ENCODE assay signal across 8 cellular contexts in genomic region chr15:91100561-91101355, GRCh38. TPM values are rescaled to one million over a fixed set of nuclear protein-coding genes. Genes with fewer than 3 reads are reported as not detected.
DNase-seq lines count a peak whose midpoint lies in the region; ATAC-seq and TF ChIP-seq lines count a peak whose summit lies in the region.

No MANE protein-coding gene starts in this region.

- H3K36me3 ChIP-seq in WERI-Rb-1, result no peaks in the 10 kb centered on the region
- H3K36me3 ChIP-seq in gastroesophageal sphincter, result no peaks in the 10 kb centered on the region

- H3K27ac Mint-ChIP-seq in HFFc6, result no peak overlapping the region

- TF ChIP-seq POLR2A in gastroesophageal sphincter (IDR thresholded peaks at IDR 0.05), result no peak

- TF ChIP-seq EP300 in gastroesophageal sphincter (IDR thresholded peaks at IDR 0.05), result no peak

- H3K9me3 ChIP-seq in WERI-Rb-1 (ENCODE audit: severe bottlenecking) (no peaks in the 10 kb centered on the region), gastroesophageal sphincter (peaks cover 0 to 3% (median 0%) of the 10 kb centered on the region in 3 donors)

- H3K27me3 Mint-ChIP-seq in HFFc6 (ENCODE audit: insufficient read depth), result peaks cover 21% of the 10 kb centered on the region

- H3K4me1 Mint-ChIP-seq in HFFc6 (ENCODE audit: low read depth), result peaks cover 11% of the 10 kb centered on the region

- WGBS in gastroesophageal sphincter (ENCODE audit: low coverage in 1 of 2), 2 donors, result 0 to 5% methylated on average over 6 to 21 of the region's 22 CpGs

- DNase-seq in DMS53 treated with DMSO at 0.1 percent for 48 hours (lab: John Stamatoyannopoulos, UW; ENCODE audit: unreplicated experiment) (peak; percentile 41), HFFc6 (no peak), WERI-Rb-1 (no peak), skeletal muscle cell (ENCODE audit: low read depth) (no peak), SK-N-DZ (ENCODE audit: low spot score) (no peak), middle frontal gyrus (ENCODE audit: extremely low spot score, low spot score) (no peak)

- H3K27me3 ChIP-seq in WERI-Rb-1 (ENCODE audit: insufficient read depth, low read depth, severe bottlenecking), result no peaks in the 10 kb centered on the region
- peaks cover 96% of the 10 kb centered on the region for H3K27me3 ChIP-seq in gastroesophageal sphincter

- no peaks in the 10 kb centered on the region for H3K36me3 Mint-ChIP-seq in HFFc6 (ENCODE audit: low read depth)

- H3K27ac ChIP-seq in WERI-Rb-1 (peak overlapping the region; percentile 38), gastroesophageal sphincter (peak overlapping the region in 2 of 4 donors; percentile 27)

- ATAC-seq in gastroesophageal sphincter, result no peak
- ATAC-seq in HG03095 (IDR thresholded peaks at IDR 0.05; ENCODE audit: unreplicated experiment), result no peak

- H3K4me3 Mint-ChIP-seq in HFFc6, result peak overlapping the region; percentile 79

- H3K4me3 ChIP-seq in WERI-Rb-1 (ENCODE audit: low read depth, low read length), result peak overlapping the region; percentile 81
- H3K4me3 ChIP-seq in gastroesophageal sphincter, result peak overlapping the region; percentile 22 to 56
- peak overlapping the region; percentile 54 for H3K4me3 ChIP-seq in skeletal muscle cell (ENCODE audit: low read depth, low read length)

- no peak for TF ChIP-seq CTCF in HFFc6 (IDR thresholded peaks at IDR 0.05)
- no peak for TF ChIP-seq CTCF in WERI-Rb-1 (IDR thresholded peaks at IDR 0.05; ENCODE audit: low read depth, low read length)
- TF ChIP-seq CTCF in gastroesophageal sphincter (IDR thresholded peaks at IDR 0.05), result no peak

- no peaks in the 10 kb centered on the region for H3K9me3 Mint-ChIP-seq in HFFc6

- H3K4me1 ChIP-seq in gastroesophageal sphincter, result peaks cover 0 to 25% (median 7%) of the 10 kb centered on the region in 3 donors

RNA-seq across cellular contexts. Expression of gene SV2B, which starts 0.7 kb away (rescaled TPM):
- not detected for total RNA-seq in HFFc6 (2021; fragmentation: NEBNext Ultra II Directional; extraction: Animal tissue kit (Norgen Biotek cat#: 25700))
- total RNA-seq in gastroesophageal sphincter, result 1 to 10 TPM in 3 of 4 donors, under 1 TPM in 1; 0.16 to 4.1 (median 1.1) TPM
- polyA plus RNA-seq in SK-N-DZ (2014; cell fraction: cytosol; rRNA removed), result 0.13 and 0.32 TPM in 2 replicates
- polyA plus RNA-seq in SK-N-DZ (2014; cell fraction: nucleus; rRNA removed), result not detected in 2 replicates
